ENCODE assay signal across 1 cellular context in genomic region chr19:33396701-33397535, GRCh38.
TF ChIP-seq lines count a peak whose summit lies in the region.

No MANE protein-coding gene starts in this region.

TF ChIP-seq in HepG2, 621 proteins besides CTCF, POLR2A, EP300 and RAD21 (continued from another document and continues in another):
- TF ChIP-seq, protein P1, sequence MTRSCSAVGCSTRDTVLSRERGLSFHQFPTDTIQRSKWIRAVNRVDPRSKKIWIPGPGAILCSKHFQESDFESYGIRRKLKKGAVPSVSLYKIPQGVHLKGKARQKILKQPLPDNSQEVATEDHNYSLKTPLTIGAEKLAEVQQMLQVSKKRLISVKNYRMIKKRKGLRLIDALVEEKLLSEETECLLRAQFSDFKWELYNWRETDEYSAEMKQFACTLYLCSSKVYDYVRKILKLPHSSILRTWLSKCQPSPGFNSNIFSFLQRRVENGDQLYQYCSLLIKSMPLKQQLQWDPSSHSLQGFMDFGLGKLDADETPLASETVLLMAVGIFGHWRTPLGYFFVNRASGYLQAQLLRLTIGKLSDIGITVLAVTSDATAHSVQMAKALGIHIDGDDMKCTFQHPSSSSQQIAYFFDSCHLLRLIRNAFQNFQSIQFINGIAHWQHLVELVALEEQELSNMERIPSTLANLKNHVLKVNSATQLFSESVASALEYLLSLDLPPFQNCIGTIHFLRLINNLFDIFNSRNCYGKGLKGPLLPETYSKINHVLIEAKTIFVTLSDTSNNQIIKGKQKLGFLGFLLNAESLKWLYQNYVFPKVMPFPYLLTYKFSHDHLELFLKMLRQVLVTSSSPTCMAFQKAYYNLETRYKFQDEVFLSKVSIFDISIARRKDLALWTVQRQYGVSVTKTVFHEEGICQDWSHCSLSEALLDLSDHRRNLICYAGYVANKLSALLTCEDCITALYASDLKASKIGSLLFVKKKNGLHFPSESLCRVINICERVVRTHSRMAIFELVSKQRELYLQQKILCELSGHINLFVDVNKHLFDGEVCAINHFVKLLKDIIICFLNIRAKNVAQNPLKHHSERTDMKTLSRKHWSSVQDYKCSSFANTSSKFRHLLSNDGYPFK (CRISPR knock-in tag; IDR thresholded peaks at IDR 0.05; ENCODE audit: borderline replicate concordance), result peak; percentile 45; the same call in 1 of the 2 replicates
- TF ChIP-seq ZNF350 (CRISPR knock-in tag; IDR thresholded peaks at IDR 0.05; ENCODE audit: borderline replicate concordance, low read depth) (peak; percentile 1; the same call in 1 of the 2 replicates), FOXK2 (IDR thresholded peaks at IDR 0.05) (peak; percentile 23; the same call in 1 of the 2 replicates), SNAPC2 (CRISPR knock-in tag; IDR thresholded peaks at IDR 0.05) (peak; percentile 77), YEATS4 (CRISPR knock-in tag; IDR thresholded peaks at IDR 0.05; ENCODE audit: borderline replicate concordance) (peak; percentile 79), ZNF24 (IDR thresholded peaks at IDR 0.05) (no peak), FOXK1 (CRISPR knock-in tag; IDR thresholded peaks at IDR 0.05; ENCODE audit: borderline replicate concordance, low read depth) (peak; percentile 77; the same call in 1 of the 2 replicates), MIER3 (CRISPR knock-in tag; IDR thresholded peaks at IDR 0.05; ENCODE audit: borderline replicate concordance) (peak; percentile 63; the same call in 1 of the 2 replicates), ZNF724P (CRISPR knock-in tag; IDR thresholded peaks at IDR 0.05; ENCODE audit: borderline replicate concordance) (peak; percentile 90; the same call in 1 of the 2 replicates), RBM39 (IDR thresholded peaks at IDR 0.05; ENCODE audit: low read depth, low read length, poor library complexity, severe bottlenecking) (no peak), KDM1A (CRISPR knock-in tag; IDR thresholded peaks at IDR 0.05) (0 out of 2 replicates have a peak, but pooled peaks have one; percentile 43), SOX6 (IDR thresholded peaks at IDR 0.05) (no peak), SOX6 (CRISPR knock-in tag; IDR thresholded peaks at IDR 0.05) (peak; percentile 95), TFE3 (CRISPR knock-in tag; IDR thresholded peaks at IDR 0.05) (peak; percentile 95), ZNF775 (CRISPR knock-in tag; IDR thresholded peaks at IDR 0.05; ENCODE audit: borderline replicate concordance) (no peak), MEF2D (CRISPR knock-in tag; IDR thresholded peaks at IDR 0.05) (peak; percentile 95), TRIM24 (CRISPR knock-in tag; IDR thresholded peaks at IDR 0.05) (peak; percentile 60; the same call in 1 of the 2 replicates), ZNF496 (CRISPR knock-in tag; IDR thresholded peaks at IDR 0.05; ENCODE audit: insufficient replicate concordance) (no peak), SMAD1 (CRISPR knock-in tag; IDR thresholded peaks at IDR 0.05; ENCODE audit: borderline replicate concordance, low read depth) (0 out of 2 replicates have a peak, but pooled peaks have one; percentile 41), ATF2 (CRISPR knock-in tag; IDR thresholded peaks at IDR 0.05) (peak; percentile 93), ZNF709 (CRISPR knock-in tag; IDR thresholded peaks at IDR 0.05) (peak; percentile 22; the same call in 1 of the 2 replicates), SALL1 (CRISPR knock-in tag; IDR thresholded peaks at IDR 0.05) (peak; percentile 97)
- TF ChIP-seq, protein P2, sequence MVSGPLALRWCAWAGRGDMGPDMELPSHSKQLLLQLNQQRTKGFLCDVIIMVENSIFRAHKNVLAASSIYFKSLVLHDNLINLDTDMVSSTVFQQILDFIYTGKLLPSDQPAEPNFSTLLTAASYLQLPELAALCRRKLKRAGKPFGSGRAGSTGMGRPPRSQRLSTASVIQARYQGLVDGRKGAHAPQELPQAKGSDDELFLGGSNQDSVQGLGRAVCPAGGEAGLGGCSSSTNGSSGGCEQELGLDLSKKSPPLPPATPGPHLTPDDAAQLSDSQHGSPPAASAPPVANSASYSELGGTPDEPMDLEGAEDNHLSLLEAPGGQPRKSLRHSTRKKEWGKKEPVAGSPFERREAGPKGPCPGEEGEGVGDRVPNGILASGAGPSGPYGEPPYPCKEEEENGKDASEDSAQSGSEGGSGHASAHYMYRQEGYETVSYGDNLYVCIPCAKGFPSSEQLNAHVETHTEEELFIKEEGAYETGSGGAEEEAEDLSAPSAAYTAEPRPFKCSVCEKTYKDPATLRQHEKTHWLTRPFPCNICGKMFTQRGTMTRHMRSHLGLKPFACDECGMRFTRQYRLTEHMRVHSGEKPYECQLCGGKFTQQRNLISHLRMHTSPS (CRISPR knock-in tag; IDR thresholded peaks at IDR 0.05; ENCODE audit: low read depth), result peak; percentile 95
- TF ChIP-seq, protein P3, sequence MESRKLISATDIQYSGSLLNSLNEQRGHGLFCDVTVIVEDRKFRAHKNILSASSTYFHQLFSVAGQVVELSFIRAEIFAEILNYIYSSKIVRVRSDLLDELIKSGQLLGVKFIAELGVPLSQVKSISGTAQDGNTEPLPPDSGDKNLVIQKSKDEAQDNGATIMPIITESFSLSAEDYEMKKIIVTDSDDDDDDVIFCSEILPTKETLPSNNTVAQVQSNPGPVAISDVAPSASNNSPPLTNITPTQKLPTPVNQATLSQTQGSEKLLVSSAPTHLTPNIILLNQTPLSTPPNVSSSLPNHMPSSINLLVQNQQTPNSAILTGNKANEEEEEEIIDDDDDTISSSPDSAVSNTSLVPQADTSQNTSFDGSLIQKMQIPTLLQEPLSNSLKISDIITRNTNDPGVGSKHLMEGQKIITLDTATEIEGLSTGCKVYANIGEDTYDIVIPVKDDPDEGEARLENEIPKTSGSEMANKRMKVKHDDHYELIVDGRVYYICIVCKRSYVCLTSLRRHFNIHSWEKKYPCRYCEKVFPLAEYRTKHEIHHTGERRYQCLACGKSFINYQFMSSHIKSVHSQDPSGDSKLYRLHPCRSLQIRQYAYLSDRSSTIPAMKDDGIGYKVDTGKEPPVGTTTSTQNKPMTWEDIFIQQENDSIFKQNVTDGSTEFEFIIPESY (CRISPR knock-in tag; IDR thresholded peaks at IDR 0.05), result peak; percentile 49; the same call in 1 of the 2 replicates
- TF ChIP-seq, protein P4, sequence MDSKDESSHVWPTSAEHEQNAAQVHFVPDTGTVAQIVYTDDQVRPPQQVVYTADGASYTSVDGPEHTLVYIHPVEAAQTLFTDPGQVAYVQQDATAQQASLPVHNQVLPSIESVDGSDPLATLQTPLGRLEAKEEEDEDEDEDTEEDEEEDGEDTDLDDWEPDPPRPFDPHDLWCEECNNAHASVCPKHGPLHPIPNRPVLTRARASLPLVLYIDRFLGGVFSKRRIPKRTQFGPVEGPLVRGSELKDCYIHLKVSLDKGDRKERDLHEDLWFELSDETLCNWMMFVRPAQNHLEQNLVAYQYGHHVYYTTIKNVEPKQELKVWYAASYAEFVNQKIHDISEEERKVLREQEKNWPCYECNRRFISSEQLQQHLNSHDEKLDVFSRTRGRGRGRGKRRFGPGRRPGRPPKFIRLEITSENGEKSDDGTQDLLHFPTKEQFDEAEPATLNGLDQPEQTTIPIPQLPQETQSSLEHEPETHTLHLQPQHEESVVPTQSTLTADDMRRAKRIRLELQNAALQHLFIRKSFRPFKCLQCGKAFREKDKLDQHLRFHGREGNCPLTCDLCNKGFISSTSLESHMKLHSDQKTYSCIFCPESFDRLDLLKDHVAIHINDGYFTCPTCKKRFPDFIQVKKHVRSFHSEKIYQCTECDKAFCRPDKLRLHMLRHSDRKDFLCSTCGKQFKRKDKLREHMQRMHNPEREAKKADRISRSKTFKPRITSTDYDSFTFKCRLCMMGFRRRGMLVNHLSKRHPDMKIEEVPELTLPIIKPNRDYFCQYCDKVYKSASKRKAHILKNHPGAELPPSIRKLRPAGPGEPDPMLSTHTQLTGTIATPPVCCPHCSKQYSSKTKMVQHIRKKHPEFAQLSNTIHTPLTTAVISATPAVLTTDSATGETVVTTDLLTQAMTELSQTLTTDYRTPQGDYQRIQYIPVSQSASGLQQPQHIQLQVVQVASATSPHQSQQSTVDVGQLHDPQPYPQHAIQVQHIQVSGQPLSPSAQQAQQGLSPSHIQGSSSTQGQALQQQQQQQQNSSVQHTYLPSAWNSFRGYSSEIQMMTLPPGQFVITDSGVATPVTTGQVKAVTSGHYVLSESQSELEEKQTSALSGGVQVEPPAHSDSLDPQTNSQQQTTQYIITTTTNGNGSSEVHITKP (CRISPR knock-in tag; IDR thresholded peaks at IDR 0.05; ENCODE audit: low read depth), result peak; percentile 76
- TF ChIP-seq, protein P5, sequence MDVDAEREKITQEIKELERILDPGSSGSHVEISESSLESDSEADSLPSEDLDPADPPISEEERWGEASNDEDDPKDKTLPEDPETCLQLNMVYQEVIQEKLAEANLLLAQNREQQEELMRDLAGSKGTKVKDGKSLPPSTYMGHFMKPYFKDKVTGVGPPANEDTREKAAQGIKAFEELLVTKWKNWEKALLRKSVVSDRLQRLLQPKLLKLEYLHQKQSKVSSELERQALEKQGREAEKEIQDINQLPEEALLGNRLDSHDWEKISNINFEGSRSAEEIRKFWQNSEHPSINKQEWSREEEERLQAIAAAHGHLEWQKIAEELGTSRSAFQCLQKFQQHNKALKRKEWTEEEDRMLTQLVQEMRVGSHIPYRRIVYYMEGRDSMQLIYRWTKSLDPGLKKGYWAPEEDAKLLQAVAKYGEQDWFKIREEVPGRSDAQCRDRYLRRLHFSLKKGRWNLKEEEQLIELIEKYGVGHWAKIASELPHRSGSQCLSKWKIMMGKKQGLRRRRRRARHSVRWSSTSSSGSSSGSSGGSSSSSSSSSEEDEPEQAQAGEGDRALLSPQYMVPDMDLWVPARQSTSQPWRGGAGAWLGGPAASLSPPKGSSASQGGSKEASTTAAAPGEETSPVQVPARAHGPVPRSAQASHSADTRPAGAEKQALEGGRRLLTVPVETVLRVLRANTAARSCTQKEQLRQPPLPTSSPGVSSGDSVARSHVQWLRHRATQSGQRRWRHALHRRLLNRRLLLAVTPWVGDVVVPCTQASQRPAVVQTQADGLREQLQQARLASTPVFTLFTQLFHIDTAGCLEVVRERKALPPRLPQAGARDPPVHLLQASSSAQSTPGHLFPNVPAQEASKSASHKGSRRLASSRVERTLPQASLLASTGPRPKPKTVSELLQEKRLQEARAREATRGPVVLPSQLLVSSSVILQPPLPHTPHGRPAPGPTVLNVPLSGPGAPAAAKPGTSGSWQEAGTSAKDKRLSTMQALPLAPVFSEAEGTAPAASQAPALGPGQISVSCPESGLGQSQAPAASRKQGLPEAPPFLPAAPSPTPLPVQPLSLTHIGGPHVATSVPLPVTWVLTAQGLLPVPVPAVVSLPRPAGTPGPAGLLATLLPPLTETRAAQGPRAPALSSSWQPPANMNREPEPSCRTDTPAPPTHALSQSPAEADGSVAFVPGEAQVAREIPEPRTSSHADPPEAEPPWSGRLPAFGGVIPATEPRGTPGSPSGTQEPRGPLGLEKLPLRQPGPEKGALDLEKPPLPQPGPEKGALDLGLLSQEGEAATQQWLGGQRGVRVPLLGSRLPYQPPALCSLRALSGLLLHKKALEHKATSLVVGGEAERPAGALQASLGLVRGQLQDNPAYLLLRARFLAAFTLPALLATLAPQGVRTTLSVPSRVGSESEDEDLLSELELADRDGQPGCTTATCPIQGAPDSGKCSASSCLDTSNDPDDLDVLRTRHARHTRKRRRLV (CRISPR knock-in tag; IDR thresholded peaks at IDR 0.05), result peak; percentile 88
- TF ChIP-seq, protein P6, sequence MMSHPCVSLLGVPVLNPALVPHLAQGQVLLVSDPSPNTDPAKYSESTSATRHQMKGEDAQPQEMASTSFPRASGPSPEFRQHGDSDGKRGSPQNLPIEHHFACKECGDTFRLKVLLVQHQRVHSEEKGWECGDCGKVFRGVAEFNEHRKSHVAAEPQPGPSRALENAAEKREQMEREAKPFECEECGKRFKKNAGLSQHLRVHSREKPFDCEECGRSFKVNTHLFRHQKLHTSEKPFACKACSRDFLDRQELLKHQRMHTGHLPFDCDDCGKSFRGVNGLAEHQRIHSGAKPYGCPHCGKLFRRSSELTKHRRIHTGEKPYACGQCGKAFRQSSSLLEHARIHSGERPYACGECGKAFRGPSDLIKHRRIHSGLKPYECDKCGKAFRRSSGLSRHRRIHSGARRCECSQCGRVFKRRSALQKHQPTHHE (CRISPR knock-in tag; IDR thresholded peaks at IDR 0.05; ENCODE audit: borderline replicate concordance), result peak; percentile 80; the same call in 1 of the 2 replicates
- TF ChIP-seq, protein P7, sequence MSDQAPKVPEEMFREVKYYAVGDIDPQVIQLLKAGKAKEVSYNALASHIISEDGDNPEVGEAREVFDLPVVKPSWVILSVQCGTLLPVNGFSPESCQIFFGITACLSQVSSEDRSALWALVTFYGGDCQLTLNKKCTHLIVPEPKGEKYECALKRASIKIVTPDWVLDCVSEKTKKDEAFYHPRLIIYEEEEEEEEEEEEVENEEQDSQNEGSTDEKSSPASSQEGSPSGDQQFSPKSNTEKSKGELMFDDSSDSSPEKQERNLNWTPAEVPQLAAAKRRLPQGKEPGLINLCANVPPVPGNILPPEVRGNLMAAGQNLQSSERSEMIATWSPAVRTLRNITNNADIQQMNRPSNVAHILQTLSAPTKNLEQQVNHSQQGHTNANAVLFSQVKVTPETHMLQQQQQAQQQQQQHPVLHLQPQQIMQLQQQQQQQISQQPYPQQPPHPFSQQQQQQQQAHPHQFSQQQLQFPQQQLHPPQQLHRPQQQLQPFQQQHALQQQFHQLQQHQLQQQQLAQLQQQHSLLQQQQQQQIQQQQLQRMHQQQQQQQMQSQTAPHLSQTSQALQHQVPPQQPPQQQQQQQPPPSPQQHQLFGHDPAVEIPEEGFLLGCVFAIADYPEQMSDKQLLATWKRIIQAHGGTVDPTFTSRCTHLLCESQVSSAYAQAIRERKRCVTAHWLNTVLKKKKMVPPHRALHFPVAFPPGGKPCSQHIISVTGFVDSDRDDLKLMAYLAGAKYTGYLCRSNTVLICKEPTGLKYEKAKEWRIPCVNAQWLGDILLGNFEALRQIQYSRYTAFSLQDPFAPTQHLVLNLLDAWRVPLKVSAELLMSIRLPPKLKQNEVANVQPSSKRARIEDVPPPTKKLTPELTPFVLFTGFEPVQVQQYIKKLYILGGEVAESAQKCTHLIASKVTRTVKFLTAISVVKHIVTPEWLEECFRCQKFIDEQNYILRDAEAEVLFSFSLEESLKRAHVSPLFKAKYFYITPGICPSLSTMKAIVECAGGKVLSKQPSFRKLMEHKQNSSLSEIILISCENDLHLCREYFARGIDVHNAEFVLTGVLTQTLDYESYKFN (CRISPR knock-in tag; conservative IDR thresholded peaks at IDR 0.05), result peak; percentile 98
